In the genomic region with DNA sequence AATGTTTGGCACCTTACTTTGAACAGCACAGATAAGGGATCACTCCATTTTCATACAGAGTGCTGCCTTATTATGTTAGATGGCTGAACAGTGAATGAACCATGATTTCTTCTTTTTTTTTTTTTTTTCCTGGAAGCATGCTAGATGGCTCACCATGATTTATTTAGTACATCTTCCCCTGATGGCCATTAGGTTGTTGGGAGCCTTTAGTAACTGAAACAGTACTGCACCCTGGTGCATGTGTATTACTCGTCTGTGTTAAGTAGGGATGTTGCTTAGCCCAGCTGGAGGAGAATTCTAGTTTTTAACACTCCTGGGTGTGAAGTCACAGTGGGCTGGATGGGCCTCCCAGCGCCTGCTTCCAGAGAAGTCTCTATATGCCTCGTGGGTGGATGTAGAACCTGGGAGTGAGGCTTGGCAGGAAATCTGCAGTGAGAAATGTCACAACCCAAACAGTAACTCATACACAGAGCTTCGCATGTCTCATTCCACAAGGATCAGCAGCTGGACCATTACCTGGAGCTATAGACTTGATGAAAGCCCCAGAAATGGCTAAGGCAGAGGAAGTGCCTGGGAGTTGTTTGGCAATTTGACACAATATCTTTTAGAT, we compare ENCODE assay signal across 10 cellular contexts. TPM values are rescaled to one million over a fixed set of nuclear protein-coding genes. Genes with fewer than 3 reads are reported as not detected.
DNase-seq lines count a peak whose midpoint lies in the region; FAIRE-seq and TF ChIP-seq lines count a peak whose summit lies in the region.
"Had no signal": no experiment of that assay in that cellular context is flagged by ENCODE, and none has a peak within 500 bp of the region (broad histone marks: within the 10 kb centered on the region; RNA-seq: fewer than 3 reads in every experiment).

No MANE protein-coding gene starts in this region.

- H3K27ac Mint-ChIP-seq in activated T-helper 2 cell treated with anti-CD3 and anti-CD28 coated beads, Interferon-gamma antibody, Interleukin-2, Interleukin-4, amounts not matched to agents 10 μg/mL and 5 μg/mL and 100 μg/mL, durations not matched to agents 14 hours and 24 hours and 36 hours, result peak overlapping the region; percentile 24
- H3K27ac Mint-ChIP-seq in immature natural killer cell (peak overlapping the region; percentile 68 to 89 (median 79)), progenitor cell of endocrine pancreas (no peak overlapping the region)

- H3K4me1 Mint-ChIP-seq in activated T-helper 2 cell treated with anti-CD3 and anti-CD28 coated beads, Interferon-gamma antibody, Interleukin-2, Interleukin-4, amounts not matched to agents 10 μg/mL and 5 μg/mL and 100 μg/mL, durations not matched to agents 14 hours and 24 hours and 36 hours (ENCODE audit: low read depth), result peaks cover 31% of the 10 kb centered on the region
- H3K4me1 Mint-ChIP-seq in immature natural killer cell (peaks cover 41 to 54% of the 10 kb centered on the region in 2 donors), progenitor cell of endocrine pancreas (ENCODE audit: low read depth) (peaks cover 2% of the 10 kb centered on the region)

- no peaks in the 10 kb centered on the region for H3K9me3 Mint-ChIP-seq in activated T-helper 2 cell treated with anti-CD3 and anti-CD28 coated beads, Interferon-gamma antibody, Interleukin-2, Interleukin-4, amounts not matched to agents 10 μg/mL and 5 μg/mL and 100 μg/mL, durations not matched to agents 14 hours and 24 hours and 36 hours
- no peaks in the 10 kb centered on the region for H3K9me3 Mint-ChIP-seq in immature natural killer cell
- no peaks in the 10 kb centered on the region for H3K9me3 Mint-ChIP-seq in progenitor cell of endocrine pancreas (ENCODE audit: low read depth)

- DNase-seq in A172 (ENCODE audit: low spot score) (peak; percentile 39), GM19239 (ENCODE audit: insufficient read length, low spot score) (no peak), immature natural killer cell (no peak), UCSD-AML1 (lab: John Stamatoyannopoulos, UW; ENCODE audit: unreplicated experiment) (no peak), progenitor cell of endocrine pancreas (ENCODE audit: low spot score, unreplicated experiment) (no peak), HUDEP-2 (lab: John Stamatoyannopoulos, UW; ENCODE audit: unreplicated experiment in 76 of 76) (no peak), HuH-7.5 (ENCODE audit: low spot score) (no peak)
- no peak for DNase-seq in activated T-helper 2 cell treated with anti-CD3 and anti-CD28 coated beads, Interferon-gamma antibody, Interleukin-2, Interleukin-4, amounts not matched to agents 10 μg/mL and 5 μg/mL and 100 μg/mL, durations not matched to agents 14 hours and 24 hours and 36 hours (ENCODE audit: low spot score)
- DNase-seq: NCI-H524 had no signal

- TF ChIP-seq CTCF in progenitor cell of endocrine pancreas (IDR thresholded peaks at IDR 0.05; ENCODE audit: unreplicated experiment), result no peak

- H3K27me3 Mint-ChIP-seq in activated T-helper 2 cell treated with anti-CD3 and anti-CD28 coated beads, Interferon-gamma antibody, Interleukin-2, Interleukin-4, amounts not matched to agents 10 μg/mL and 5 μg/mL and 100 μg/mL, durations not matched to agents 14 hours and 24 hours and 36 hours (ENCODE audit: low read depth), result no peaks in the 10 kb centered on the region
- H3K27me3 Mint-ChIP-seq in immature natural killer cell (ENCODE audit: low read depth in 3 of 3), result peaks cover 0 to 2% (median 0%) of the 10 kb centered on the region in 3 donors
- peaks cover 3% of the 10 kb centered on the region for H3K27me3 Mint-ChIP-seq in progenitor cell of endocrine pancreas

- H3K36me3 Mint-ChIP-seq in activated T-helper 2 cell treated with anti-CD3 and anti-CD28 coated beads, Interferon-gamma antibody, Interleukin-2, Interleukin-4, amounts not matched to agents 10 μg/mL and 5 μg/mL and 100 μg/mL, durations not matched to agents 14 hours and 24 hours and 36 hours (ENCODE audit: low read depth), result no peaks in the 10 kb centered on the region
- no peaks in the 10 kb centered on the region for H3K36me3 Mint-ChIP-seq in immature natural killer cell
- H3K36me3 Mint-ChIP-seq in progenitor cell of endocrine pancreas (ENCODE audit: insufficient read depth), result no peaks in the 10 kb centered on the region

- no peak overlapping the region for H3K4me3 Mint-ChIP-seq in activated T-helper 2 cell treated with anti-CD3 and anti-CD28 coated beads, Interferon-gamma antibody, Interleukin-2, Interleukin-4, amounts not matched to agents 10 μg/mL and 5 μg/mL and 100 μg/mL, durations not matched to agents 14 hours and 24 hours and 36 hours (ENCODE audit: low read depth)
- peak overlapping the region in 4 of 5 donors; percentile 52 to 82 (median 66) for H3K4me3 Mint-ChIP-seq in immature natural killer cell
- H3K4me3 Mint-ChIP-seq in progenitor cell of endocrine pancreas (ENCODE audit: low read depth), result no peak overlapping the region

- intact Hi-C loops in activated T-helper 2 cell treated with anti-CD3 and anti-CD28 coated beads, Interferon-gamma antibody, Interleukin-2, Interleukin-4, amounts not matched to agents 10 μg/mL and 5 μg/mL and 100 μg/mL, durations not matched to agents 14 hours and 24 hours and 36 hours (cut with micrococcal nuclease), result loop anchor here (1.0 to 2.0 kb wide), 6 partner anchors 16 to 108 kb away; partner anchors contain the start of gene CHCHD5

- peak; percentile 33 for FAIRE-seq in GM19239 (lab: Jason Lieb, UNC)

RNA-seq across cellular contexts. Expression of gene NT5DC4, which starts 29.0 kb away (rescaled TPM):
- total RNA-seq in A172 (2014; rRNA removed; shearing (Covaris generic)), result 0.26 TPM in 1 of 2 replicates, not detected in the other
- not detected in 2 replicates for total RNA-seq in activated T-helper 2 cell treated with anti-CD3 and anti-CD28 coated beads, Interferon-gamma antibody, Interleukin-2, Interleukin-4, amounts not matched to agents 10 μg/mL and 5 μg/mL and 100 μg/mL, durations not matched to agents 14 hours and 24 hours and 36 hours
- under 1 TPM in 1 of 3 donors, not detected in 2; 0.24 TPM for polyA plus RNA-seq in immature natural killer cell
- not detected in 2 replicates for total RNA-seq in progenitor cell of endocrine pancreas
- total RNA-seq: tibial nerve had no signal

RNA-seq across cellular contexts. Expression of gene SLC20A1, which starts 46.1 kb away (rescaled TPM):
- total RNA-seq in A172 (2014; rRNA removed; shearing (Covaris generic)), result 112 and 159 TPM in 2 replicates
- total RNA-seq in activated T-helper 2 cell treated with anti-CD3 and anti-CD28 coated beads, Interferon-gamma antibody, Interleukin-2, Interleukin-4, amounts not matched to agents 10 μg/mL and 5 μg/mL and 100 μg/mL, durations not matched to agents 14 hours and 24 hours and 36 hours, result 128 TPM in 2 replicates
- polyA plus RNA-seq in immature natural killer cell, result 10 to 100 TPM; 34.4 to 77.5 (median 73.1) TPM
- 56.0 and 62.0 TPM in 2 replicates for total RNA-seq in progenitor cell of endocrine pancreas

Comparison
In these comparisons a context has a peak if more than half of its experiments do, and no peak if none do; other contexts are left out.
1. H3K4me3 Mint-ChIP-seq: peak in immature natural killer cell (4 of 5); none in activated T-helper 2 cell treated with anti-CD3 and anti-CD28 coated beads, Interferon-gamma antibody, Interleukin-2, Interleukin-4, amounts not matched to agents 10 μg/mL and 5 μg/mL and 100 μg/mL, durations not matched to agents 14 hours and 24 hours and 36 hours (single experiment) and progenitor cell of endocrine pancreas (single experiment).